In the genomic region with DNA sequence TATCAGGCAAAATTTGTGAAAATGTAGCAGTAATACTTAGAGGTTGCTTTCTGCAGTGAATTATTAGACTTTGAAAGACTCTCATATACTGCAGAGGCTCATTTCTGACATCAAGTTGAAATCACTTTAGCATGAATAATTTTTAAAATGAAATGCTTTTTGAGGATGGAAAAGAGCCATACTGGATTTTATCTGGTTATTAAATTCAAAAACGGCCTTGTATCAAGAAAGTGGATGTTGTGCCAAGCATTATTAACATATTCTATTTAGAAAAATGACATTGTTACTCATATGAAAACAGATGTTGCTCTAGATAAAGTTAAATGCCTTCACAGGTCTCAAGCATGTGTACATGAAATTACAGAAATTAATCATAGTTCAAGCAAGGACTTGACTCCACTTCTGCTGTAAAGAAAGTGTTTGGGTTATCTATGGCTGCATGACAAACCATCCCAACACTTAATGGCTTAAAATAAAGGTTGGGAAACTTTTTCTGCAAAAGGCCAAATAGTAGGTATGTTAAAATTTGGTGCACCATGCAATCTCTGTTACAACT, we compare ENCODE assay signal across 21 cellular contexts.
"Had no signal": no experiment of that assay in that cellular context is flagged by ENCODE, and none has a peak within 500 bp of the region (broad histone marks: within the 10 kb centered on the region; RNA-seq: fewer than 3 reads in every experiment).

No MANE protein-coding gene starts in this region.

- ATAC-seq: Panc1, PC-3, T-cell had no signal

- H3K4me1 Mint-ChIP-seq: T-cell had no signal

- H3K4me3 ChIP-seq: MG63 had no signal

- H3K36me3 Mint-ChIP-seq: T-cell had no signal

- H3K27ac ChIP-seq: RWPE1 had no signal

- DNase-seq: Karpas-422, KG1, MG63, NCI-H1092, NCI-H1105 treated with DMSO at 0.1 percent for 48 hours, NCI-H1417 treated with DMSO at 0.1 percent for 48 hours, NCI-H146, NCI-H1694 treated with DMSO at 0.1 percent for 48 hours, NCI-H1930, NCI-H2081, NCI-H2107, NCI-H2227 treated with DMSO at 0.1 percent for 48 hours, NCI-H524, NCI-H526 treated with DMSO at 0.1 percent for 48 hours, NCI-H774, PC-3, SHP77, SW 1271, T-cell had no signal

- H3K27ac Mint-ChIP-seq: T-cell had no signal

- H3K4me3 Mint-ChIP-seq: T-cell had no signal
